In genomic region chr1:8083739-8084484, GRCh38 we compare ENCODE assay signal across 13 cellular contexts. TPM values are rescaled to one million over a fixed set of nuclear protein-coding genes. Genes with fewer than 3 reads are reported as not detected.
A peak's percentile ranks its signal among the peaks of the same experiment; 100 is the strongest.
DNase-seq lines count a peak whose midpoint lies in the region; ATAC-seq, FAIRE-seq and TF ChIP-seq lines count a peak whose summit lies in the region.
"Had no signal": no experiment of that assay in that cellular context is flagged by ENCODE, and none has a peak within 500 bp of the region (broad histone marks: within the 10 kb centered on the region; RNA-seq: fewer than 3 reads in every experiment).

No MANE protein-coding gene starts in this region.

- POLR2A ChIA-PET in OCI-LY7 (lab: Charles Lee): interaction anchor here (0.7 kb wide), 1 partner anchor 180 kb away, joined by 3 read pairs; no protein-coding TSS in a partner anchor

- no peaks in the 10 kb centered on the region for H3K9me2 ChIP-seq in OCI-LY7 (ENCODE audit: insufficient read depth, low read length)

- CTCF ChIA-PET in OCI-LY7 (lab: Charles Lee; ENCODE audit: unreplicated experiment): no interaction called here

- BruUV-seq in OCI-LY7 (replicated peaks; lab: Mats Ljungman, UMichigan): no TSS peak

- no peaks in the 10 kb centered on the region for H3K27me3 ChIP-seq in HUES48 (ENCODE audit: control insufficient read depth, insufficient read depth, low read length)
- no peaks in the 10 kb centered on the region for H3K27me3 ChIP-seq in brain microvascular endothelial cell (replicated peaks)
- H3K27me3 ChIP-seq in small intestine (ENCODE audit: control insufficient read depth in 2 of 2, insufficient read depth in 2 of 2, low read length in 2 of 2): no peaks in the 10 kb centered on the region
- peaks cover 0 to 6% (median 0%) of the 10 kb centered on the region in 7 donors for H3K27me3 ChIP-seq in spleen (replicated peaks in 1 of 7)
- H3K27me3 ChIP-seq: MG63 had no signal

- H3K4me3 ChIP-seq in HUES48 (ENCODE audit: low read depth, low read length) (no peak overlapping the region), brain microvascular endothelial cell (ENCODE audit: low read depth, low read length) (no peak overlapping the region), small intestine (ENCODE audit: low read depth in 1 of 2, low read length in 2 of 2) (no peak overlapping the region), spleen (no peak overlapping the region), OCI-LY7 (ENCODE audit: low read depth, low read length, poor library complexity, severe bottlenecking) (no peak overlapping the region)
- H3K4me3 ChIP-seq: MG63 had no signal

- intact Hi-C loops in spleen (cut with DNase I; ENCODE audit: low total_unique reads): no loop called here
- intact Hi-C loops in OCI-LY7 (cut with micrococcal nuclease; ENCODE audit: unreplicated experiment): no loop called here

- peak; percentile 68 for ATAC-seq in left lobe of liver

- no peak overlapping the region for H3K9ac ChIP-seq in HUES48 (ENCODE audit: low read depth, low read length)

- WGBS in small intestine, 3 donors: 13 to 34% (median 24%) methylated on average over 9 of the region's 9 CpGs
- WGBS in spleen, 5 donors: 47 to 54% (median 52%) methylated on average over 9 of the region's 9 CpGs

- no peak overlapping the region for H2AFZ ChIP-seq in OCI-LY7 (ENCODE audit: low read length)

- DNase-seq in brain microvascular endothelial cell: peak; percentile 70
- no peak for DNase-seq in left lobe of liver (ENCODE audit: low spot score)
- DNase-seq in small intestine: peak; percentile 92
- no peak for DNase-seq in NCI-H146 (lab: John Stamatoyannopoulos, UW)
- DNase-seq in spleen: no peak
- DNase-seq in OCI-LY7 (ENCODE audit: low spot score): no peak
- DNase-seq in NCI-H510A treated with DMSO at 0.1 percent for 48 hours (lab: John Stamatoyannopoulos, UW): no peak
- DNase-seq: activated CD4-positive, alpha-beta T cell treated with anti-CD3 and anti-CD28 coated beads, Interleukin-2, amount 10 ng/mL, durations not matched to agents 24 days and 14 days; anterior cingulate cortex; MG63; stimulated activated CD4-positive, alpha-beta T cell treated with anti-CD3 and anti-CD28 coated beads, Interleukin-2, amount 100 ng/mL, for 48 hours had no signal

- no peak for TF ChIP-seq POLR2A in spleen (IDR thresholded peaks at IDR 0.05)

- FAIRE-seq in small intestine (lab: Jason Lieb, UNC): no peak
- FAIRE-seq: GM19239 had no signal

- no peak overlapping the region for H3K4me2 ChIP-seq in OCI-LY7 (ENCODE audit: low read length)

- H3K4me1 ChIP-seq in HUES48 (ENCODE audit: control insufficient read depth, insufficient read depth, low read length) (peaks cover 5% of the 10 kb centered on the region; the same call in 1 of the 2 replicates), small intestine (ENCODE audit: control insufficient read depth in 2 of 2, insufficient read depth in 1 of 2, low read depth in 1 of 2, low read length in 1 of 2) (peaks cover 4 to 8% of the 10 kb centered on the region in 2 donors), spleen (peaks cover 0 to 11% (median 2%) of the 10 kb centered on the region in 6 donors), OCI-LY7 (ENCODE audit: insufficient read depth, low read length, poor library complexity, severe bottlenecking) (no peaks in the 10 kb centered on the region)

- H3K79me2 ChIP-seq in OCI-LY7 (ENCODE audit: insufficient read depth, low read depth, low read length): no peaks in the 10 kb centered on the region

- no peaks in the 10 kb centered on the region for H4K20me1 ChIP-seq in OCI-LY7 (ENCODE audit: insufficient read depth, low read length)

- peak overlapping the region; percentile 52 for H3K27ac ChIP-seq in HUES48 (ENCODE audit: low read depth, low read length)
- peak overlapping the region; percentile 89 for H3K27ac ChIP-seq in brain microvascular endothelial cell
- H3K27ac ChIP-seq in small intestine (ENCODE audit: low read depth in 1 of 2, low read length in 1 of 2): peak overlapping the region; percentile 72 to 86
- peak overlapping the region in 1 of 8 donors; percentile 9 for H3K27ac ChIP-seq in spleen
- H3K27ac ChIP-seq in OCI-LY7 (ENCODE audit: low read depth, low read length, poor library complexity, severe bottlenecking): no peak overlapping the region

- no peaks in the 10 kb centered on the region for H3K36me3 ChIP-seq in HUES48 (ENCODE audit: control insufficient read depth, insufficient read depth, low read length)
- H3K36me3 ChIP-seq in brain microvascular endothelial cell (replicated peaks): no peaks in the 10 kb centered on the region
- no peaks in the 10 kb centered on the region for H3K36me3 ChIP-seq in small intestine (ENCODE audit: control insufficient read depth in 2 of 2, insufficient read depth in 2 of 2, low read length in 2 of 2)
- H3K36me3 ChIP-seq in spleen: no peaks in the 10 kb centered on the region
- H3K36me3 ChIP-seq in OCI-LY7 (ENCODE audit: insufficient read depth, low read length): no peaks in the 10 kb centered on the region
- H3K36me3 ChIP-seq: MG63 had no signal

- no peaks in the 10 kb centered on the region for H3K9me3 ChIP-seq in HUES48 (ENCODE audit: control insufficient read depth, insufficient read depth, low read length)
- H3K9me3 ChIP-seq in small intestine (ENCODE audit: control insufficient read depth, low read depth): no peaks in the 10 kb centered on the region
- H3K9me3 ChIP-seq in spleen: no peaks in the 10 kb centered on the region
- H3K9me3 ChIP-seq in OCI-LY7 (ENCODE audit: low read length): no peaks in the 10 kb centered on the region

- in situ Hi-C loops in brain microvascular endothelial cell (cut with HindIII; ENCODE audit: low pct_ligation_motif_present, low sequenced_read_pairs): no loop called here

- TF ChIP-seq CTCF in brain microvascular endothelial cell (IDR thresholded peaks at IDR 0.05; ENCODE audit: low read depth, low read length, missing control alignments) (no peak), spleen (IDR thresholded peaks at IDR 0.05 in 8 of 11, conservative IDR thresholded peaks at IDR 0.05 in 3 of 11) (no peak), OCI-LY7 (conservative IDR thresholded peaks at IDR 0.05; ENCODE audit: low read length) (no peak)

RNA-seq across cellular contexts. Expression of gene ERRFI1, which starts 57.8 kb away (rescaled TPM):
- total RNA-seq in left lobe of liver: 316 TPM
- 10 to 100 TPM; 32.5 to 39.1 (median 35.7) TPM for polyA plus RNA-seq in small intestine
- 10 to 100 TPM in 2 of 7 donors, 1 to 10 TPM in 5; 7.6 to 12.5 (median 8.5) TPM for total RNA-seq in spleen
- 1 to 10 TPM; 2.0 to 5.7 (median 5.0) TPM for polyA plus RNA-seq in spleen
- not detected in 2 replicates for total RNA-seq in OCI-LY7 (2014; rRNA removed; shearing (Covaris generic))
- not detected in 2 replicates for total RNA-seq in OCI-LY7 (2022)

Comparison
In these comparisons a context has a peak if more than half of its experiments do, and no peak if none do; other contexts are left out.
1. DNase-seq: peak in brain microvascular endothelial cell (single experiment) and small intestine (single experiment); none in left lobe of liver (single experiment), NCI-H146 (single experiment), spleen (single experiment), OCI-LY7 (single experiment) and NCI-H510A treated with DMSO at 0.1 percent for 48 hours (single experiment).
2. RNA of gene ERRFI1, which starts 57.8 kb away (total RNA-seq): 316 TPM in left lobe of liver (single experiment); 7.6 to 12.5 TPM in spleen and not detected in OCI-LY7; every median in the first group is over 10 times any median in the second.